Comparison of ENCODE assay signal across 1 cellular context in the genomic region with DNA sequence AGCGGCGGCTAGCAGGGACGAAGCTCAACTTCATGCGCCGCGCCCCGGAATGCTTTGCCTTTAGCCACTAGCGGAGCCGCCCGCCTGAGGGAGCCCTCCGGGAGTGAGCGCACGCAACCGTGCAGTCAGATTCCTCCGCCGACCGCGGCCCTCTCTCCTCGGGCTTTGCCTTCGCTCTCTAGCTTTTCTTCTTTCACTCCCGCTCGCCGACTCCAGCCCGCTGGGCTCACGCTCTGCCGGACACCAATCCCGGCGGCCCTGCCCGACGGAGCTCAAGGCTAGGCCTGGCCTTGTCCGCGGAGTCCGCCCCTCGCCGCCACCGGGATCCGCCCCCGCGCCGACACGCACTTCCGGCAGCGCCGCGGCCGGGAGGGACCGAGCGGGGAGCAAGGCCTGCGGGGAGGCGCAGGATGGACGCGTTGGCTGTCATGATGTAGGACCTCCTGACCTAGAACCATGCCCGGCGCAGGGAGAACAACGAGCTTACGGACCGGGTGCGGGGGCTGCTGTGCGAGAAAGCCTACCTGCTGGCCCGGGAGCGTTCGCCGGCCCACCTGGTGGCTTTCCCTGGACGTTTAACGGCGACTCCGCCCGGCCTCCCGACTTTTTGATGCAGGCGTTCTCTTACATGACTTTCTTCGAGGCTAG.
TF ChIP-seq lines count a peak whose summit lies in the region.

No MANE protein-coding gene starts in this region.

TF ChIP-seq in GM12878, 131 proteins besides CTCF, POLR2A, EP300 and RAD21 (continued from another document and continues in another):
- TF ChIP-seq DPF2 (IDR thresholded peaks at IDR 0.05) (peak; percentile 58; the same call in 1 of the 2 replicates), CHD2 (IDR thresholded peaks at IDR 0.05; ENCODE audit: borderline replicate concordance, low read depth, low read length) (peak; percentile 82), ESRRA (IDR thresholded peaks at IDR 0.05; ENCODE audit: low read length) (no peak), RAD51 (IDR thresholded peaks at IDR 0.05) (no peak), IKZF2 (IDR thresholded peaks at IDR 0.05) (peak in 1 of 2 experiments; percentile 75; a peak in 2 of 4 replicates), NRF1 (conservative IDR thresholded peaks at IDR 0.05; ENCODE audit: low read depth, low read length) (no peak), ASH2L (IDR thresholded peaks at IDR 0.05; ENCODE audit: borderline replicate concordance, low read depth) (peak; percentile 93), LARP7 (IDR thresholded peaks at IDR 0.05) (peak; percentile 46; the same call in 1 of the 2 replicates), CBX5 (IDR thresholded peaks at IDR 0.05; ENCODE audit: low read depth) (peak; percentile 73; the same call in 1 of the 2 replicates), ATF7 (IDR thresholded peaks at IDR 0.05; ENCODE audit: low read depth) (peak; percentile 48; the same call in 1 of the 2 replicates), SPI1 (IDR thresholded peaks at IDR 0.05; ENCODE audit: borderline replicate concordance, insufficient read depth, low read depth, low read length) (no peak), E2F4 (IDR thresholded peaks at IDR 0.05; ENCODE audit: low read depth, low read length) (no peak; the same call in 1 of the 2 replicates), CREM (IDR thresholded peaks at IDR 0.05; ENCODE audit: low read depth) (peak; percentile 97), NR2F1 (conservative IDR thresholded peaks at IDR 0.05) (peak; percentile 83), JUNB (IDR thresholded peaks at IDR 0.05) (no peak), STAT1 (conservative IDR thresholded peaks at IDR 0.05) (no peak), FOS (IDR thresholded peaks at IDR 0.05; ENCODE audit: borderline replicate concordance, extremely low read depth, insufficient read length) (no peak), SRF (IDR thresholded peaks at IDR 0.05; ENCODE audit: low read depth in 2 of 2, low read length in 2 of 2) (peak in 1 of 2 experiments; percentile 65; a peak in 1 of 4 replicates), BCL11A (IDR thresholded peaks at IDR 0.05; ENCODE audit: low read depth, low read length) (peak; percentile 3; the same call in 1 of the 2 replicates), MXI1 (IDR thresholded peaks at IDR 0.05; ENCODE audit: low read depth, low read length) (peak; percentile 27), EGR1 (IDR thresholded peaks at IDR 0.05; ENCODE audit: borderline replicate concordance in 1 of 2, low read depth in 2 of 2, low read length in 2 of 2) (peak; percentile 65 to 97), NBN (IDR thresholded peaks at IDR 0.05) (peak; percentile 91), BACH1 (IDR thresholded peaks at IDR 0.05; ENCODE audit: borderline replicate concordance) (peak; percentile 46; the same call in 1 of the 2 replicates), POU2F2 (IDR thresholded peaks at IDR 0.05; ENCODE audit: borderline replicate concordance, low read depth, low read length) (peak; percentile 45; the same call in 2 of the 3 replicates), SMAD5 (IDR thresholded peaks at IDR 0.05; ENCODE audit: low read depth) (peak; percentile 75), ZNF217 (IDR thresholded peaks at IDR 0.05) (0 out of 2 replicates have a peak, but pooled peaks have one; percentile 23), MEF2A (IDR thresholded peaks at IDR 0.05; ENCODE audit: insufficient read depth, low read depth, low read length) (no peak), HDAC6 (IDR thresholded peaks at IDR 0.05; ENCODE audit: unreplicated experiment) (no peak), EZH2 (IDR thresholded peaks at IDR 0.05; ENCODE audit: borderline replicate concordance, control insufficient read depth, low read depth, low read length) (no peak), PAX5 (IDR thresholded peaks at IDR 0.05; ENCODE audit: borderline replicate concordance, low read depth, low read length) (peak; percentile 86), BHLHE40 (IDR thresholded peaks at IDR 0.05; ENCODE audit: borderline replicate concordance in 1 of 2, low read depth in 2 of 2, low read length in 1 of 2) (peak; percentile 4 to 80; a peak in 2 of 4 replicates), E2F8 (IDR thresholded peaks at IDR 0.05; ENCODE audit: low read depth, partially characterized antibody) (peak; percentile 66), CREB1 (IDR thresholded peaks at IDR 0.05; ENCODE audit: low read depth) (peak; percentile 96), MEF2B (IDR thresholded peaks at IDR 0.05; ENCODE audit: partially characterized antibody, poor library complexity, severe bottlenecking) (peak; percentile 39), TCF3 (IDR thresholded peaks at IDR 0.05; ENCODE audit: borderline replicate concordance, insufficient read depth, low read depth, low read length) (no peak), MTA3 (IDR thresholded peaks at IDR 0.05; ENCODE audit: borderline replicate concordance, low read length) (no peak), TAF1 (IDR thresholded peaks at IDR 0.05; ENCODE audit: borderline replicate concordance, low read depth, low read length) (peak; percentile 84), ZNF207 (IDR thresholded peaks at IDR 0.05; ENCODE audit: borderline replicate concordance) (peak; percentile 75; the same call in 1 of the 2 replicates), RFX5 (IDR thresholded peaks at IDR 0.05; ENCODE audit: low read depth, low read length) (peak; percentile 34; the same call in 1 of the 2 replicates)
- TF ChIP-seq, protein P1, sequence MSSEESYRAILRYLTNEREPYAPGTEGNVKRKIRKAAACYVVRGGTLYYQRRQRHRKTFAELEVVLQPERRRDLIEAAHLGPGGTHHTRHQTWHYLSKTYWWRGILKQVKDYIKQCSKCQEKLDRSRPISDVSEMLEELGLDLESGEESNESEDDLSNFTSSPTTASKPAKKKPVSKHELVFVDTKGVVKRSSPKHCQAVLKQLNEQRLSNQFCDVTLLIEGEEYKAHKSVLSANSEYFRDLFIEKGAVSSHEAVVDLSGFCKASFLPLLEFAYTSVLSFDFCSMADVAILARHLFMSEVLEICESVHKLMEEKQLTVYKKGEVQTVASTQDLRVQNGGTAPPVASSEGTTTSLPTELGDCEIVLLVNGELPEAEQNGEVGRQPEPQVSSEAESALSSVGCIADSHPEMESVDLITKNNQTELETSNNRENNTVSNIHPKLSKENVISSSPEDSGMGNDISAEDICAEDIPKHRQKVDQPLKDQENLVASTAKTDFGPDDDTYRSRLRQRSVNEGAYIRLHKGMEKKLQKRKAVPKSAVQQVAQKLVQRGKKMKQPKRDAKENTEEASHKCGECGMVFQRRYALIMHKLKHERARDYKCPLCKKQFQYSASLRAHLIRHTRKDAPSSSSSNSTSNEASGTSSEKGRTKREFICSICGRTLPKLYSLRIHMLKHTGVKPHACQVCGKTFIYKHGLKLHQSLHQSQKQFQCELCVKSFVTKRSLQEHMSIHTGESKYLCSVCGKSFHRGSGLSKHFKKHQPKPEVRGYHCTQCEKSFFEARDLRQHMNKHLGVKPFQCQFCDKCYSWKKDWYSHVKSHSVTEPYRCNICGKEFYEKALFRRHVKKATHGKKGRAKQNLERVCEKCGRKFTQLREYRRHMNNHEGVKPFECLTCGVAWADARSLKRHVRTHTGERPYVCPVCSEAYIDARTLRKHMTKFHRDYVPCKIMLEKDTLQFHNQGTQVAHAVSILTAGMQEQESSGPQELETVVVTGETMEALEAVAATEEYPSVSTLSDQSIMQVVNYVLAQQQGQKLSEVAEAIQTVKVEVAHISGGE (CRISPR knock-in tag; IDR thresholded peaks at IDR 0.05) = peak; percentile 86
- TF ChIP-seq, protein P2, sequence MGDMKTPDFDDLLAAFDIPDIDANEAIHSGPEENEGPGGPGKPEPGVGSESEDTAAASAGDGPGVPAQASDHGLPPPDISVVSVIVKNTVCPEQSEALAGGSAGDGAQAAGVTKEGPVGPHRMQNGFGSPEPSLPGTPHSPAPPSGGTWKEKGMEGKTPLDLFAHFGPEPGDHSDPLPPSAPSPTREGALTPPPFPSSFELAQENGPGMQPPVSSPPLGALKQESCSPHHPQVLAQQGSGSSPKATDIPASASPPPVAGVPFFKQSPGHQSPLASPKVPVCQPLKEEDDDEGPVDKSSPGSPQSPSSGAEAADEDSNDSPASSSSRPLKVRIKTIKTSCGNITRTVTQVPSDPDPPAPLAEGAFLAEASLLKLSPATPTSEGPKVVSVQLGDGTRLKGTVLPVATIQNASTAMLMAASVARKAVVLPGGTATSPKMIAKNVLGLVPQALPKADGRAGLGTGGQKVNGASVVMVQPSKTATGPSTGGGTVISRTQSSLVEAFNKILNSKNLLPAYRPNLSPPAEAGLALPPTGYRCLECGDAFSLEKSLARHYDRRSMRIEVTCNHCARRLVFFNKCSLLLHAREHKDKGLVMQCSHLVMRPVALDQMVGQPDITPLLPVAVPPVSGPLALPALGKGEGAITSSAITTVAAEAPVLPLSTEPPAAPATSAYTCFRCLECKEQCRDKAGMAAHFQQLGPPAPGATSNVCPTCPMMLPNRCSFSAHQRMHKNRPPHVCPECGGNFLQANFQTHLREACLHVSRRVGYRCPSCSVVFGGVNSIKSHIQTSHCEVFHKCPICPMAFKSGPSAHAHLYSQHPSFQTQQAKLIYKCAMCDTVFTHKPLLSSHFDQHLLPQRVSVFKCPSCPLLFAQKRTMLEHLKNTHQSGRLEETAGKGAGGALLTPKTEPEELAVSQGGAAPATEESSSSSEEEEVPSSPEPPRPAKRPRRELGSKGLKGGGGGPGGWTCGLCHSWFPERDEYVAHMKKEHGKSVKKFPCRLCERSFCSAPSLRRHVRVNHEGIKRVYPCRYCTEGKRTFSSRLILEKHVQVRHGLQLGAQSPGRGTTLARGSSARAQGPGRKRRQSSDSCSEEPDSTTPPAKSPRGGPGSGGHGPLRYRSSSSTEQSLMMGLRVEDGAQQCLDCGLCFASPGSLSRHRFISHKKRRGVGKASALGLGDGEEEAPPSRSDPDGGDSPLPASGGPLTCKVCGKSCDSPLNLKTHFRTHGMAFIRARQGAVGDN (IDR thresholded peaks at IDR 0.05) = peak; percentile 58; the same call in 1 of the 2 replicates
- TF ChIP-seq, protein P3, sequence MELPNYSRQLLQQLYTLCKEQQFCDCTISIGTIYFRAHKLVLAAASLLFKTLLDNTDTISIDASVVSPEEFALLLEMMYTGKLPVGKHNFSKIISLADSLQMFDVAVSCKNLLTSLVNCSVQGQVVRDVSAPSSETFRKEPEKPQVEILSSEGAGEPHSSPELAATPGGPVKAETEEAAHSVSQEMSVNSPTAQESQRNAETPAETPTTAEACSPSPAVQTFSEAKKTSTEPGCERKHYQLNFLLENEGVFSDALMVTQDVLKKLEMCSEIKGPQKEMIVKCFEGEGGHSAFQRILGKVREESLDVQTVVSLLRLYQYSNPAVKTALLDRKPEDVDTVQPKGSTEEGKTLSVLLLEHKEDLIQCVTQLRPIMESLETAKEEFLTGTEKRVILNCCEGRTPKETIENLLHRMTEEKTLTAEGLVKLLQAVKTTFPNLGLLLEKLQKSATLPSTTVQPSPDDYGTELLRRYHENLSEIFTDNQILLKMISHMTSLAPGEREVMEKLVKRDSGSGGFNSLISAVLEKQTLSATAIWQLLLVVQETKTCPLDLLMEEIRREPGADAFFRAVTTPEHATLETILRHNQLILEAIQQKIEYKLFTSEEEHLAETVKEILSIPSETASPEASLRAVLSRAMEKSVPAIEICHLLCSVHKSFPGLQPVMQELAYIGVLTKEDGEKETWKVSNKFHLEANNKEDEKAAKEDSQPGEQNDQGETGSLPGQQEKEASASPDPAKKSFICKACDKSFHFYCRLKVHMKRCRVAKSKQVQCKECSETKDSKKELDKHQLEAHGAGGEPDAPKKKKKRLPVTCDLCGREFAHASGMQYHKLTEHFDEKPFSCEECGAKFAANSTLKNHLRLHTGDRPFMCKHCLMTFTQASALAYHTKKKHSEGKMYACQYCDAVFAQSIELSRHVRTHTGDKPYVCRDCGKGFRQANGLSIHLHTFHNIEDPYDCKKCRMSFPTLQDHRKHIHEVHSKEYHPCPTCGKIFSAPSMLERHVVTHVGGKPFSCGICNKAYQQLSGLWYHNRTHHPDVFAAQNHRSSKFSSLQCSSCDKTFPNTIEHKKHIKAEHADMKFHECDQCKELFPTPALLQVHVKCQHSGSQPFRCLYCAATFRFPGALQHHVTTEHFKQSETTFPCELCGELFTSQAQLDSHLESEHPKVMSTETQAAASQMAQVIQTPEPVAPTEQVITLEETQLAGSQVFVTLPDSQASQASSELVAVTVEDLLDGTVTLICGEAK (IDR thresholded peaks at IDR 0.05; ENCODE audit: borderline replicate concordance) = peak; percentile 98
- TF ChIP-seq, protein P4, sequence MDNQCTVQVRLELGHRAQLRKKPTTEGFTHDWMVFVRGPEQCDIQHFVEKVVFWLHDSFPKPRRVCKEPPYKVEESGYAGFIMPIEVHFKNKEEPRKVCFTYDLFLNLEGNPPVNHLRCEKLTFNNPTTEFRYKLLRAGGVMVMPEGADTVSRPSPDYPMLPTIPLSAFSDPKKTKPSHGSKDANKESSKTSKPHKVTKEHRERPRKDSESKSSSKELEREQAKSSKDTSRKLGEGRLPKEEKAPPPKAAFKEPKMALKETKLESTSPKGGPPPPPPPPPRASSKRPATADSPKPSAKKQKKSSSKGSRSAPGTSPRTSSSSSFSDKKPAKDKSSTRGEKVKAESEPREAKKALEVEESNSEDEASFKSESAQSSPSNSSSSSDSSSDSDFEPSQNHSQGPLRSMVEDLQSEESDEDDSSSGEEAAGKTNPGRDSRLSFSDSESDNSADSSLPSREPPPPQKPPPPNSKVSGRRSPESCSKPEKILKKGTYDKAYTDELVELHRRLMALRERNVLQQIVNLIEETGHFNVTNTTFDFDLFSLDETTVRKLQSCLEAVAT (IDR thresholded peaks at IDR 0.05) = 0 out of 2 replicates have a peak, but pooled peaks have one; percentile 52
- TF ChIP-seq, protein P5, sequence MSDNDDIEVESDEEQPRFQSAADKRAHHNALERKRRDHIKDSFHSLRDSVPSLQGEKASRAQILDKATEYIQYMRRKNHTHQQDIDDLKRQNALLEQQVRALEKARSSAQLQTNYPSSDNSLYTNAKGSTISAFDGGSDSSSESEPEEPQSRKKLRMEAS (IDR thresholded peaks at IDR 0.05; ENCODE audit: low read depth, low read length) = peak; percentile 55
